Comparison of ENCODE assay signal across 1 cellular context in genomic region chr1:201506573-201507567, GRCh38.
TF ChIP-seq lines count a peak whose summit lies in the region.

CSRP1 (minus strand) TSS chr1:201507123; CDS start chr1:201496303, 10,820 bp downstream.

TF ChIP-seq in HepG2, 621 proteins besides CTCF, POLR2A, EP300 and RAD21 (continued from another document and continues in another):
- TF ChIP-seq, protein P1, sequence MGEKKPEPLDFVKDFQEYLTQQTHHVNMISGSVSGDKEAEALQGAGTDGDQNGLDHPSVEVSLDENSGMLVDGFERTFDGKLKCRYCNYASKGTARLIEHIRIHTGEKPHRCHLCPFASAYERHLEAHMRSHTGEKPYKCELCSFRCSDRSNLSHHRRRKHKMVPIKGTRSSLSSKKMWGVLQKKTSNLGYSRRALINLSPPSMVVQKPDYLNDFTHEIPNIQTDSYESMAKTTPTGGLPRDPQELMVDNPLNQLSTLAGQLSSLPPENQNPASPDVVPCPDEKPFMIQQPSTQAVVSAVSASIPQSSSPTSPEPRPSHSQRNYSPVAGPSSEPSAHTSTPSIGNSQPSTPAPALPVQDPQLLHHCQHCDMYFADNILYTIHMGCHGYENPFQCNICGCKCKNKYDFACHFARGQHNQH (CRISPR knock-in tag; IDR thresholded peaks at IDR 0.05): no peak; the same call in 1 of the 2 replicates
- TF ChIP-seq PHF20 (CRISPR knock-in tag; IDR thresholded peaks at IDR 0.05): peak; percentile 54
- TF ChIP-seq ZNF709 (CRISPR knock-in tag; IDR thresholded peaks at IDR 0.05): peak; percentile 52; the same call in 1 of the 2 replicates
- TF ChIP-seq ZNF343 (CRISPR knock-in tag; IDR thresholded peaks at IDR 0.05): 0 out of 2 replicates have a peak, but pooled peaks have one; percentile 15
- no peak for TF ChIP-seq ZNF570 (CRISPR knock-in tag; IDR thresholded peaks at IDR 0.05; ENCODE audit: borderline replicate concordance)
- TF ChIP-seq ATF1 (CRISPR knock-in tag; IDR thresholded peaks at IDR 0.05): no peak
- 0 out of 2 replicates have a peak, but pooled peaks have one; percentile 10 for TF ChIP-seq CEBPB (IDR thresholded peaks at IDR 0.05; ENCODE audit: borderline replicate concordance, low read depth, low read length)
- TF ChIP-seq YEATS2 (CRISPR knock-in tag; IDR thresholded peaks at IDR 0.05; ENCODE audit: borderline replicate concordance): peak; percentile 1; the same call in 1 of the 2 replicates
- peak; percentile 39; the same call in 1 of the 2 replicates for TF ChIP-seq KAT8 (CRISPR knock-in tag; IDR thresholded peaks at IDR 0.05)
- TF ChIP-seq, protein P2, sequence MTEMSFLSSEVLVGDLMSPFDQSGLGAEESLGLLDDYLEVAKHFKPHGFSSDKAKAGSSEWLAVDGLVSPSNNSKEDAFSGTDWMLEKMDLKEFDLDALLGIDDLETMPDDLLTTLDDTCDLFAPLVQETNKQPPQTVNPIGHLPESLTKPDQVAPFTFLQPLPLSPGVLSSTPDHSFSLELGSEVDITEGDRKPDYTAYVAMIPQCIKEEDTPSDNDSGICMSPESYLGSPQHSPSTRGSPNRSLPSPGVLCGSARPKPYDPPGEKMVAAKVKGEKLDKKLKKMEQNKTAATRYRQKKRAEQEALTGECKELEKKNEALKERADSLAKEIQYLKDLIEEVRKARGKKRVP (CRISPR knock-in tag; IDR thresholded peaks at IDR 0.05): 0 out of 4 replicates have a peak, but pooled peaks of 1 of the 2 experiments have one; percentile 15
- TF ChIP-seq ZMYM4 (CRISPR knock-in tag; IDR thresholded peaks at IDR 0.05): 0 out of 2 replicates have a peak, but pooled peaks have one; percentile 19
- TF ChIP-seq KDM2A (CRISPR knock-in tag; IDR thresholded peaks at IDR 0.05; ENCODE audit: borderline replicate concordance, low read depth): peak; percentile 68; the same call in 1 of the 2 replicates
- TF ChIP-seq SP4 (CRISPR knock-in tag; IDR thresholded peaks at IDR 0.05): 0 out of 2 replicates have a peak, but pooled peaks have one; percentile 18
- TF ChIP-seq, protein P3, sequence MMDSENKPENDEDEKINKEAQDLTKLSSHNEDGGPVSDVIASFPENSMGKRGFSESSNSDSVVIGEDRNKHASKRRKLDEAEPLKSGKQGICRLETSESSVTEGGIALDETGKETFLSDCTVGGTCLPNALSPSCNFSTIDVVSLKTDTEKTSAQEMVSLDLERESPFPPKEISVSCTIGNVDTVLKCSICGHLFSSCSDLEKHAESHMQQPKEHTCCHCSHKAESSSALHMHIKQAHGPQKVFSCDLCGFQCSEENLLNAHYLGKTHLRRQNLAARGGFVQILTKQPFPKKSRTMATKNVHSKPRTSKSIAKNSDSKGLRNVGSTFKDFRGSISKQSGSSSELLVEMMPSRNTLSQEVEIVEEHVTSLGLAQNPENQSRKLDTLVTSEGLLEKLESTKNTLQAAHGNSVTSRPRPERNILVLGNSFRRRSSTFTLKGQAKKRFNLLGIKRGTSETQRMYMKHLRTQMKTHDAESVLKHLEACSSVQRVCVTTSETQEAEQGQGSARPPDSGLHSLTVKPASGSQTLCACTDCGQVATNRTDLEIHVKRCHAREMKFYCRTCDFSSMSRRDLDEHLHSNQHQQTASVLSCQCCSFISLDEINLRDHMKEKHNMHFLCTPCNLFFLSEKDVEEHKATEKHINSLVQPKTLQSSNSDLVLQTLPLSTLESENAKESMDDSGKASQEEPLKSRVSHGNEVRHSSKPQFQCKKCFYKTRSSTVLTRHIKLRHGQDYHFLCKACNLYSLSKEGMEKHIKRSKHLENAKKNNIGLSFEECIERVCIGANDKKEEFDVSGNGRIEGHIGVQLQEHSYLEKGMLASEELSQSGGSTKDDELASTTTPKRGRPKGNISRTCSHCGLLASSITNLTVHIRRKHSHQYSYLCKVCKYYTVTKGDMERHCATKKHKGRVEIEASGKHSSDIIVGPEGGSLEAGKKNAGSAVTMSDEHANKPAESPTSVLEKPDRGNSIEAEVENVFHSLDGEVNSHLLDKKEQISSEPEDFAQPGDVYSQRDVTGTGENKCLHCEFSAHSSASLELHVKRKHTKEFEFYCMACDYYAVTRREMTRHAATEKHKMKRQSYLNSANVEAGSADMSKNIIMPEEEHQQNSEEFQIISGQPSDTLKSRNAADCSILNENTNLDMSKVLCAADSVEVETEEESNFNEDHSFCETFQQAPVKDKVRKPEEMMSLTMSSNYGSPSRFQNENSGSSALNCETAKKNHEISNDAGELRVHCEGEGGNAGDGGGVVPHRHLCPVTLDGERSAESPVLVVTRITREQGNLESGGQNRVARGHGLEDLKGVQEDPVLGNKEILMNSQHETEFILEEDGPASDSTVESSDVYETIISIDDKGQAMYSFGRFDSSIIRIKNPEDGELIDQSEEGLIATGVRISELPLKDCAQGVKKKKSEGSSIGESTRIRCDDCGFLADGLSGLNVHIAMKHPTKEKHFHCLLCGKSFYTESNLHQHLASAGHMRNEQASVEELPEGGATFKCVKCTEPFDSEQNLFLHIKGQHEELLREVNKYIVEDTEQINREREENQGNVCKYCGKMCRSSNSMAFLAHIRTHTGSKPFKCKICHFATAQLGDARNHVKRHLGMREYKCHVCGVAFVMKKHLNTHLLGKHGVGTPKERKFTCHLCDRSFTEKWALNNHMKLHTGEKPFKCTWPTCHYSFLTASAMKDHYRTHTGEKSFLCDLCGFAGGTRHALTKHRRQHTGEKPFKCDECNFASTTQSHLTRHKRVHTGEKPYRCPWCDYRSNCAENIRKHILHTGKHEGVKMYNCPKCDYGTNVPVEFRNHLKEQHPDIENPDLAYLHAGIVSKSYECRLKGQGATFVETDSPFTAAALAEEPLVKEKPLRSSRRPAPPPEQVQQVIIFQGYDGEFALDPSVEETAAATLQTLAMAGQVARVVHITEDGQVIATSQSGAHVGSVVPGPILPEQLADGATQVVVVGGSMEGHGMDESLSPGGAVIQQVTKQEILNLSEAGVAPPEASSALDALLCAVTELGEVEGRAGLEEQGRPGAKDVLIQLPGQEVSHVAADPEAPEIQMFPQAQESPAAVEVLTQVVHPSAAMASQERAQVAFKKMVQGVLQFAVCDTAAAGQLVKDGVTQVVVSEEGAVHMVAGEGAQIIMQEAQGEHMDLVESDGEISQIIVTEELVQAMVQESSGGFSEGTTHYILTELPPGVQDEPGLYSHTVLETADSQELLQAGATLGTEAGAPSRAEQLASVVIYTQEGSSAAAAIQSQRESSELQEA (CRISPR knock-in tag; IDR thresholded peaks at IDR 0.05; ENCODE audit: not compliant biosample characterization): peak; percentile 60
- no peak; the same call in 1 of the 2 replicates for TF ChIP-seq ZNF556 (CRISPR knock-in tag; IDR thresholded peaks at IDR 0.05; ENCODE audit: borderline replicate concordance)
- TF ChIP-seq ZFP82 (CRISPR knock-in tag; IDR thresholded peaks at IDR 0.05; ENCODE audit: borderline replicate concordance): no peak; the same call in 1 of the 2 replicates
- TF ChIP-seq TAF1 (CRISPR knock-in tag; IDR thresholded peaks at IDR 0.05): peak; percentile 58
- no peak for TF ChIP-seq HNF4G (IDR thresholded peaks at IDR 0.05; ENCODE audit: borderline replicate concordance, low read depth, low read length)
- TF ChIP-seq HNF4G (CRISPR knock-in tag; IDR thresholded peaks at IDR 0.05; ENCODE audit: borderline replicate concordance, low read depth): 0 out of 2 replicates have a peak, but pooled peaks have one; percentile 20
- TF ChIP-seq ZNF124 (CRISPR knock-in tag; IDR thresholded peaks at IDR 0.05): no peak
- peak; percentile 45; the same call in 1 of the 2 replicates for TF ChIP-seq ZHX1 (CRISPR knock-in tag; IDR thresholded peaks at IDR 0.05; ENCODE audit: low read depth)
- 0 out of 2 replicates have a peak, but pooled peaks have one; percentile 67 for TF ChIP-seq KLF15 (CRISPR knock-in tag; IDR thresholded peaks at IDR 0.05; ENCODE audit: borderline replicate concordance)
- peak; percentile 36; the same call in 1 of the 2 replicates for TF ChIP-seq CSRNP1 (CRISPR knock-in tag; IDR thresholded peaks at IDR 0.05)
- peak; percentile 53; the same call in 1 of the 2 replicates for TF ChIP-seq KLF12 (CRISPR knock-in tag; IDR thresholded peaks at IDR 0.05; ENCODE audit: borderline replicate concordance)
- 0 out of 4 replicates have a peak, but pooled peaks of 1 of the 2 experiments have one; percentile 30 for TF ChIP-seq NR2F1 (CRISPR knock-in tag; IDR thresholded peaks at IDR 0.05)
- TF ChIP-seq SP5 (CRISPR knock-in tag; IDR thresholded peaks at IDR 0.05; ENCODE audit: borderline replicate concordance, low read depth): 0 out of 2 replicates have a peak, but pooled peaks have one; percentile 35
- TF ChIP-seq ZNF101 (CRISPR knock-in tag; IDR thresholded peaks at IDR 0.05; ENCODE audit: borderline replicate concordance, low read depth): no peak
- TF ChIP-seq ARID2 (CRISPR knock-in tag; IDR thresholded peaks at IDR 0.05; ENCODE audit: borderline replicate concordance): 0 out of 2 replicates have a peak, but pooled peaks have one; percentile 33
- TF ChIP-seq ZNF30 (CRISPR knock-in tag; IDR thresholded peaks at IDR 0.05): no peak
- TF ChIP-seq EEA1 (CRISPR knock-in tag; IDR thresholded peaks at IDR 0.05; ENCODE audit: borderline replicate concordance): 0 out of 2 replicates have a peak, but pooled peaks have one; percentile 13
- peak; percentile 77; the same call in 1 of the 2 replicates for TF ChIP-seq SRY (CRISPR knock-in tag; IDR thresholded peaks at IDR 0.05)
- TF ChIP-seq STAG1 (CRISPR knock-in tag; IDR thresholded peaks at IDR 0.05): peak; percentile 30
- TF ChIP-seq, protein P4, sequence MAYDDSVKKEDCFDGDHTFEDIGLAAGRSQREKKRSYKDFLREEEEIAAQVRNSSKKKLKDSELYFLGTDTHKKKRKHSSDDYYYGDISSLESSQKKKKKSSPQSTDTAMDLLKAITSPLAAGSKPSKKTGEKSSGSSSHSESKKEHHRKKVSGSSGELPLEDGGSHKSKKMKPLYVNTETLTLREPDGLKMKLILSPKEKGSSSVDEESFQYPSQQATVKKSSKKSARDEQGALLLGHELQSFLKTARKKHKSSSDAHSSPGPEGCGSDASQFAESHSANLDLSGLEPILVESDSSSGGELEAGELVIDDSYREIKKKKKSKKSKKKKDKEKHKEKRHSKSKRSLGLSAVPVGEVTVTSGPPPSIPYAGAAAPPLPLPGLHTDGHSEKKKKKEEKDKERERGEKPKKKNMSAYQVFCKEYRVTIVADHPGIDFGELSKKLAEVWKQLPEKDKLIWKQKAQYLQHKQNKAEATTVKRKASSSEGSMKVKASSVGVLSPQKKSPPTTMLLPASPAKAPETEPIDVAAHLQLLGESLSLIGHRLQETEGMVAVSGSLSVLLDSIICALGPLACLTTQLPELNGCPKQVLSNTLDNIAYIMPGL (CRISPR knock-in tag; IDR thresholded peaks at IDR 0.05; ENCODE audit: borderline replicate concordance in 1 of 2, low read depth in 1 of 2): peak; percentile 18 to 45; a peak in 3 of 4 replicates
- TF ChIP-seq ZNF761 (CRISPR knock-in tag; conservative IDR thresholded peaks at IDR 0.05): peak; percentile 54; the same call in 1 of the 2 replicates
- peak; percentile 79 for TF ChIP-seq GABPB1 (CRISPR knock-in tag; IDR thresholded peaks at IDR 0.05)
- no peak for TF ChIP-seq MAZ (IDR thresholded peaks at IDR 0.05; ENCODE audit: borderline replicate concordance, low read depth, low read length)
- peak; percentile 73; the same call in 1 of the 2 replicates for TF ChIP-seq MAZ (CRISPR knock-in tag; IDR thresholded peaks at IDR 0.05; ENCODE audit: low read depth)
- 0 out of 2 replicates have a peak, but pooled peaks have one; percentile 14 for TF ChIP-seq MEIS1 (CRISPR knock-in tag; IDR thresholded peaks at IDR 0.05; ENCODE audit: borderline replicate concordance)
- peak; percentile 42 for TF ChIP-seq YY1 (IDR thresholded peaks at IDR 0.05; ENCODE audit: insufficient read depth, insufficient replicate concordance, low read depth, low read length)
- TF ChIP-seq ZNF776 (CRISPR knock-in tag; IDR thresholded peaks at IDR 0.05): peak; percentile 46; the same call in 1 of the 2 replicates
- TF ChIP-seq, protein P5, sequence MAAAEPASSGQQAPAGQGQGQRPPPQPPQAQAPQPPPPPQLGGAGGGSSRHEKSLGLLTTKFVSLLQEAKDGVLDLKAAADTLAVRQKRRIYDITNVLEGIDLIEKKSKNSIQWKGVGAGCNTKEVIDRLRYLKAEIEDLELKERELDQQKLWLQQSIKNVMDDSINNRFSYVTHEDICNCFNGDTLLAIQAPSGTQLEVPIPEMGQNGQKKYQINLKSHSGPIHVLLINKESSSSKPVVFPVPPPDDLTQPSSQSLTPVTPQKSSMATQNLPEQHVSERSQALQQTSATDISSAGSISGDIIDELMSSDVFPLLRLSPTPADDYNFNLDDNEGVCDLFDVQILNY (CRISPR knock-in tag; conservative IDR thresholded peaks at IDR 0.05): 0 out of 2 replicates have a peak, but pooled peaks have one; percentile 15
- TF ChIP-seq MEIS2 (CRISPR knock-in tag; IDR thresholded peaks at IDR 0.05): peak; percentile 26; the same call in 1 of the 2 replicates
- 0 out of 2 replicates have a peak, but pooled peaks have one; percentile 5 for TF ChIP-seq PITX1 (CRISPR knock-in tag; IDR thresholded peaks at IDR 0.05)
- no peak for TF ChIP-seq MED1 (CRISPR knock-in tag; IDR thresholded peaks at IDR 0.05)
- TF ChIP-seq ZNF619 (CRISPR knock-in tag; IDR thresholded peaks at IDR 0.05): no peak
